ENCODE assay signal across 26 cellular contexts in genomic region chr11:31366795-31367194, GRCh38. TPM values are rescaled to one million over a fixed set of nuclear protein-coding genes. Genes with fewer than 3 reads are reported as not detected.
A peak's percentile ranks its signal among the peaks of the same experiment; 100 is the strongest.
DNase-seq lines count a peak whose midpoint lies in the region; ATAC-seq and TF ChIP-seq lines count a peak whose summit lies in the region.
"Had no signal": no experiment of that assay in that cellular context is flagged by ENCODE, and none has a peak within 500 bp of the region (broad histone marks: within the 10 kb centered on the region; RNA-seq: fewer than 3 reads in every experiment).

No MANE protein-coding gene starts in this region.

- CTCF ChIA-PET in activated CD4-positive, alpha-beta T cell treated with anti-CD3 and anti-CD28 coated beads, Interleukin-2, amount 10 ng/mL, durations not matched to agents 7 days and 5 days (lab: Charles Lee) = no interaction called here
- CTCF ChIA-PET in CD4-positive, alpha-beta T cell (lab: Charles Lee) = no interaction called here

- no peak overlapping the region for H3K4me3 Mint-ChIP-seq in activated CD4-positive, alpha-beta T cell treated with anti-CD3 and anti-CD28 coated beads, Interleukin-2, amount 10 ng/mL, durations not matched to agents 7 days and 5 days
- H3K4me3 Mint-ChIP-seq in CD4-positive, alpha-beta T cell = peak overlapping the region; percentile 9
- peak overlapping the region; percentile 43 for H3K4me3 Mint-ChIP-seq in T-helper 17 cell
- H3K4me3 Mint-ChIP-seq in activated naive CD4-positive, alpha-beta T cell treated with anti-CD3 and anti-CD28 coated beads, Interleukin-2, amount 50 U/mL, for 24 hours = peak overlapping the region; percentile 6
- H3K4me3 Mint-ChIP-seq: activated T-helper 1 cell treated with anti-CD3 and anti-CD28 coated beads, Interleukin-12 subunit alpha, Interleukin-12 subunit beta, Interleukin-2, Interleukin-4 antibody, amounts not matched to agents 30 ng/mL and 10 ng/mL and 1 ng/mL, durations not matched to agents 14 hours and 24 hours and 36 hours; natural killer cell treated with Interleukin-12 subunit alpha and Interleukin-12 subunit beta and Interleukin-15 and Interleukin-18, amount 100 ng/mL, for 72 hours; stimulated activated effector memory CD8-positive, alpha-beta T cell treated with anti-CD3 and anti-CD28 coated beads, Interleukin-12 subunit alpha, Interleukin-12 subunit beta, amount 100 ng/mL, for 72 hours had no signal

- no peaks in the 10 kb centered on the region for H3K27me3 ChIP-seq in CD4-positive, alpha-beta T cell (ENCODE audit: control insufficient read depth, insufficient read depth, low read length)
- H3K27me3 ChIP-seq: ovary had no signal

- ATAC-seq in CD4-positive, alpha-beta T cell (ENCODE audit: poor library complexity) = no peak
- ATAC-seq in T-helper 17 cell = peak; percentile 44
- ATAC-seq in HG03196 (IDR thresholded peaks at IDR 0.05; ENCODE audit: unreplicated experiment) = no peak
- ATAC-seq in GM21619 (IDR thresholded peaks at IDR 0.05; ENCODE audit: unreplicated experiment) = no peak
- ATAC-seq: A549; left ventricle myocardium superior; natural killer cell treated with Interleukin-12 subunit alpha and Interleukin-12 subunit beta and Interleukin-15 and Interleukin-18, amount 100 ng/mL, for 72 hours; PC-3; Right ventricle myocardium inferior; stimulated activated effector memory CD8-positive, alpha-beta T cell treated with anti-CD3 and anti-CD28 coated beads, Interleukin-12 subunit alpha, Interleukin-12 subunit beta, amount 100 ng/mL, for 72 hours had no signal

- peaks cover 16% of the 10 kb centered on the region for H3K27me3 Mint-ChIP-seq in activated CD4-positive, alpha-beta T cell treated with anti-CD3 and anti-CD28 coated beads, Interleukin-2, amount 10 ng/mL, durations not matched to agents 7 days and 5 days
- peaks cover 8% of the 10 kb centered on the region for H3K27me3 Mint-ChIP-seq in CD4-positive, alpha-beta T cell
- H3K27me3 Mint-ChIP-seq in T-helper 17 cell = no peaks in the 10 kb centered on the region
- no peaks in the 10 kb centered on the region for H3K27me3 Mint-ChIP-seq in activated naive CD4-positive, alpha-beta T cell treated with anti-CD3 and anti-CD28 coated beads, Interleukin-2, amount 50 U/mL, for 24 hours

- H3K9me3 ChIP-seq in CD4-positive, alpha-beta T cell (ENCODE audit: control insufficient read depth, low read length) = no peaks in the 10 kb centered on the region
- no peaks in the 10 kb centered on the region for H3K9me3 ChIP-seq in T-helper 17 cell (ENCODE audit: control insufficient read depth, low read length, poor library complexity, severe bottlenecking)
- H3K9me3 ChIP-seq: A549, ovary had no signal

- POLR2A ChIA-PET in activated CD4-positive, alpha-beta T cell treated with anti-CD3 and anti-CD28 coated beads, Interleukin-2, amount 10 ng/mL, durations not matched to agents 7 days and 5 days (lab: Charles Lee) = no interaction called here
- POLR2A ChIA-PET in CD4-positive, alpha-beta T cell (lab: Charles Lee) = interaction anchor here (1.1 kb wide), 1 partner anchor 1044 kb away, joined by 6 read pairs; the partner anchor contains the start of gene ARL14EP

- no peak overlapping the region for H3K27ac ChIP-seq in CD4-positive, alpha-beta T cell (ENCODE audit: low read depth, low read length)
- H3K27ac ChIP-seq: A549, GM23248, ovary had no signal

- peak; percentile 29 for DNase-seq in activated CD4-positive, alpha-beta T cell treated with anti-CD3 and anti-CD28 coated beads, Interleukin-2, amount 10 ng/mL, durations not matched to agents 7 days and 5 days
- DNase-seq in activated CD4-positive, alpha-beta T cell treated with anti-CD3 and anti-CD28 coated beads, Interleukin-2, amount 50 U/mL, for 48 hours = no peak
- no peak for DNase-seq in CD4-positive, alpha-beta T cell
- DNase-seq in T-helper 17 cell (peak in 1 of 3 donors; percentile 8), HuH-7.5 (ENCODE audit: low spot score) (no peak)
- DNase-seq: activated CD8-positive, alpha-beta memory T cell treated with anti-CD3 and anti-CD28 coated beads for 24 hours; DMS79 treated with DMSO at 0.1 percent for 48 hours; GM23248; left ventricle myocardium superior; midbrain; MV-4-11; NCI-H2171; NCI-H524; ovary; PC-3; retina; small intestine; SW 1271 had no signal

- H3K36me3 Mint-ChIP-seq in activated CD4-positive, alpha-beta T cell treated with anti-CD3 and anti-CD28 coated beads, Interleukin-2, amount 10 ng/mL, durations not matched to agents 7 days and 5 days (ENCODE audit: low read depth) = no peaks in the 10 kb centered on the region
- peaks cover 7% of the 10 kb centered on the region for H3K36me3 Mint-ChIP-seq in CD4-positive, alpha-beta T cell (ENCODE audit: low read depth)
- H3K36me3 Mint-ChIP-seq in T-helper 17 cell (ENCODE audit: low read depth) = peaks cover 2% of the 10 kb centered on the region
- peaks cover 2% of the 10 kb centered on the region for H3K36me3 Mint-ChIP-seq in activated naive CD4-positive, alpha-beta T cell treated with anti-CD3 and anti-CD28 coated beads, Interleukin-2, amount 50 U/mL, for 24 hours
- H3K36me3 Mint-ChIP-seq: natural killer cell treated with Interleukin-12 subunit alpha and Interleukin-12 subunit beta and Interleukin-15 and Interleukin-18, amount 100 ng/mL, for 72 hours had no signal

- no peak overlapping the region for H3K27ac Mint-ChIP-seq in activated CD4-positive, alpha-beta T cell treated with anti-CD3 and anti-CD28 coated beads, Interleukin-2, amount 10 ng/mL, durations not matched to agents 7 days and 5 days
- no peak overlapping the region for H3K27ac Mint-ChIP-seq in CD4-positive, alpha-beta T cell
- H3K27ac Mint-ChIP-seq in T-helper 17 cell = peak overlapping the region; percentile 87
- no peak overlapping the region for H3K27ac Mint-ChIP-seq in activated naive CD4-positive, alpha-beta T cell treated with anti-CD3 and anti-CD28 coated beads, Interleukin-2, amount 50 U/mL, for 24 hours
- H3K27ac Mint-ChIP-seq: activated T-helper 1 cell treated with anti-CD3 and anti-CD28 coated beads, Interleukin-12 subunit alpha, Interleukin-12 subunit beta, Interleukin-2, Interleukin-4 antibody, amounts not matched to agents 30 ng/mL and 10 ng/mL and 1 ng/mL, durations not matched to agents 14 hours and 24 hours and 36 hours; natural killer cell treated with Interleukin-12 subunit alpha and Interleukin-12 subunit beta and Interleukin-15 and Interleukin-18, amount 100 ng/mL, for 72 hours; stimulated activated effector memory CD8-positive, alpha-beta T cell treated with anti-CD3 and anti-CD28 coated beads, Interleukin-12 subunit alpha, Interleukin-12 subunit beta, amount 100 ng/mL, for 72 hours had no signal

- H3K9me3 Mint-ChIP-seq in activated CD4-positive, alpha-beta T cell treated with anti-CD3 and anti-CD28 coated beads, Interleukin-2, amount 10 ng/mL, durations not matched to agents 7 days and 5 days = no peaks in the 10 kb centered on the region
- no peaks in the 10 kb centered on the region for H3K9me3 Mint-ChIP-seq in CD4-positive, alpha-beta T cell
- no peaks in the 10 kb centered on the region for H3K9me3 Mint-ChIP-seq in activated naive CD4-positive, alpha-beta T cell treated with anti-CD3 and anti-CD28 coated beads, Interleukin-2, amount 50 U/mL, for 24 hours
- H3K9me3 Mint-ChIP-seq: activated T-helper 1 cell treated with anti-CD3 and anti-CD28 coated beads, Interleukin-12 subunit alpha, Interleukin-12 subunit beta, Interleukin-2, Interleukin-4 antibody, amounts not matched to agents 30 ng/mL and 10 ng/mL and 1 ng/mL, durations not matched to agents 14 hours and 24 hours and 36 hours; natural killer cell treated with Interleukin-12 subunit alpha and Interleukin-12 subunit beta and Interleukin-15 and Interleukin-18, amount 100 ng/mL, for 72 hours; stimulated activated effector memory CD8-positive, alpha-beta T cell treated with anti-CD3 and anti-CD28 coated beads, Interleukin-12 subunit alpha, Interleukin-12 subunit beta, amount 100 ng/mL, for 72 hours had no signal

- peaks cover 46% of the 10 kb centered on the region for H3K4me1 Mint-ChIP-seq in activated CD4-positive, alpha-beta T cell treated with anti-CD3 and anti-CD28 coated beads, Interleukin-2, amount 10 ng/mL, durations not matched to agents 7 days and 5 days
- peaks cover 63% of the 10 kb centered on the region for H3K4me1 Mint-ChIP-seq in CD4-positive, alpha-beta T cell (ENCODE audit: low read depth)
- H3K4me1 Mint-ChIP-seq in T-helper 17 cell = peaks cover 39% of the 10 kb centered on the region
- peaks cover 66% of the 10 kb centered on the region for H3K4me1 Mint-ChIP-seq in activated naive CD4-positive, alpha-beta T cell treated with anti-CD3 and anti-CD28 coated beads, Interleukin-2, amount 50 U/mL, for 24 hours

- no peak for TF ChIP-seq CTCF in CD4-positive, alpha-beta T cell (IDR thresholded peaks at IDR 0.05)

- intact Hi-C loops in CD4-positive, alpha-beta T cell (cut with DNase I, micrococcal nuclease) = loop anchor here (2.0 to 10.0 kb wide), 5 partner anchors 20 to 1218 kb away; partner anchors contain the start of genes ELP4 (in 2 of the 2), IMMP1L (in 2 of the 2) and EIF3M (in 1 of the 2)

RNA-seq across cellular contexts. Expression of gene DCDC1, which starts 2.7 kb away (rescaled TPM):
- not detected for total RNA-seq in activated CD4-positive, alpha-beta T cell treated with anti-CD3 and anti-CD28 coated beads, Interleukin-2, amount 10 ng/mL, durations not matched to agents 7 days and 5 days
- under 1 TPM in 1 of 2 experiments, not detected in 1; 0.11 TPM for total RNA-seq in CD4-positive, alpha-beta T cell
- under 1 TPM; 0.21 to 0.45 TPM for total RNA-seq in T-helper 17 cell
- total RNA-seq: activated T-helper 1 cell treated with anti-CD3 and anti-CD28 coated beads, Interleukin-12 subunit alpha, Interleukin-12 subunit beta, Interleukin-2, Interleukin-4 antibody, amounts not matched to agents 30 ng/mL and 10 ng/mL and 1 ng/mL, durations not matched to agents 14 hours and 24 hours and 36 hours; GM23248; left ventricle myocardium superior; PC-3 had no signal

RNA-seq across cellular contexts. Expression of gene DNAJC24, which starts 2.9 kb away (rescaled TPM):
- 10 to 100 TPM; 16.6 to 16.8 TPM for total RNA-seq in activated CD4-positive, alpha-beta T cell treated with anti-CD3 and anti-CD28 coated beads, Interleukin-2, amount 10 ng/mL, durations not matched to agents 7 days and 5 days
- 1 to 10 TPM; 6.5 to 7.5 TPM for total RNA-seq in CD4-positive, alpha-beta T cell
- 10 to 100 TPM; 10.3 to 14.8 TPM for total RNA-seq in T-helper 17 cell
